ENCODE assay signal across 17 cellular contexts in the genomic region with DNA sequence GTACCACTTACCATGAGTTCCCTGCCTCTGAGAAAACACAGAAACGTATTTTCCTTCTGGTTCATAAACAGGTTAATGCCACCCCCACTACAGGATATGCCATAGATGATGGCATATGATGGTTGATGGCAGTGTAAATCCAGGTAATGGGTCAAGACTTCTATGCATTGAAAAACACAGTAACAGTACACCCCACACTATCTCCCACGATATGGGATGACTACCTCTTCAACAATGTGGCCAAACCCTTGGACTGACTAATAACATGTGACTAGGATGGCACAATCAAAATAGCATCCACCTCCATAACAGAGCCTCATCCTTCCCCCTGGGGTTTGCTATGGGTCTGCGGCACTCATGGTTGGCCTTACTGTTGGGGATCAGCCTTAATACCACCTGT. TPM values are rescaled to one million over a fixed set of nuclear protein-coding genes. Genes with fewer than 3 reads are reported as not detected.
"Had no signal": no experiment of that assay in that cellular context is flagged by ENCODE, and none has a peak within 500 bp of the region (broad histone marks: within the 10 kb centered on the region; RNA-seq: fewer than 3 reads in every experiment).

No MANE protein-coding gene starts in this region.

- H3K27me3 Mint-ChIP-seq: activated CD4-positive, alpha-beta memory T cell treated with anti-CD3 and anti-CD28 coated beads for 36 hours; activated CD8-positive, alpha-beta memory T cell treated with anti-CD3 and anti-CD28 coated beads, Interleukin-2, amount 10 ng/mL, durations not matched to agents 7 days and 5 days; naive thymus-derived CD8-positive, alpha-beta T cell; T-cell had no signal

- H3K9me3 ChIP-seq: pancreas had no signal

- H3K27ac Mint-ChIP-seq: activated CD4-positive, alpha-beta memory T cell treated with anti-CD3 and anti-CD28 coated beads for 36 hours; activated CD8-positive, alpha-beta memory T cell treated with anti-CD3 and anti-CD28 coated beads, Interleukin-2, amount 10 ng/mL, durations not matched to agents 7 days and 5 days; activated naive CD4-positive, alpha-beta T cell treated with anti-CD3 and anti-CD28 coated beads for 36 hours; activated T-helper 2 cell treated with anti-CD3 and anti-CD28 coated beads, Interferon-gamma antibody, Interleukin-2, Interleukin-4, amounts not matched to agents 10 μg/mL and 5 μg/mL and 100 μg/mL, durations not matched to agents 14 hours and 24 hours and 36 hours; naive thymus-derived CD8-positive, alpha-beta T cell; stimulated activated effector memory CD8-positive, alpha-beta T cell treated with anti-CD3 and anti-CD28 coated beads, Interleukin-12 subunit alpha, Interleukin-12 subunit beta, amount 100 ng/mL, for 72 hours; T-cell had no signal

- H3K27me3 ChIP-seq: pancreas, sigmoid colon had no signal

- H3K4me1 ChIP-seq: left ventricle myocardium inferior, pancreas had no signal

- H3K27ac ChIP-seq: left ventricle myocardium inferior, pancreas, VCaP had no signal

- ATAC-seq: activated CD8-positive, alpha-beta memory T cell treated with anti-CD3 and anti-CD28 coated beads, Interleukin-2, amount 10 ng/mL, durations not matched to agents 7 days and 5 days; naive thymus-derived CD8-positive, alpha-beta T cell; pancreas; stimulated activated effector memory CD8-positive, alpha-beta T cell treated with anti-CD3 and anti-CD28 coated beads, Interleukin-12 subunit alpha, Interleukin-12 subunit beta, amount 100 ng/mL, for 72 hours; T-cell had no signal

- FAIRE-seq: colon, endometrium, kidney, pancreas had no signal

- H3K4me3 ChIP-seq: left ventricle myocardium inferior, pancreas, sigmoid colon had no signal

- DNase-seq: activated CD4-positive, alpha-beta memory T cell treated with anti-CD3 and anti-CD28 coated beads for 36 hours; activated CD8-positive, alpha-beta memory T cell treated with anti-CD3 and anti-CD28 coated beads, Interleukin-2, amount 10 ng/mL, durations not matched to agents 7 days and 5 days; activated naive CD4-positive, alpha-beta T cell treated with anti-CD3 and anti-CD28 coated beads for 36 hours; activated T-cell treated with anti-CD3 and anti-CD28 coated beads, Interleukin-2, amount 50 U/mL, for 1 hour; kidney; left ventricle myocardium inferior; mesenchymal stem cell; naive thymus-derived CD8-positive, alpha-beta T cell; pancreas; sigmoid colon; T-cell; T1000 had no signal

- H3K4me3 Mint-ChIP-seq: activated CD4-positive, alpha-beta memory T cell treated with anti-CD3 and anti-CD28 coated beads for 36 hours; activated CD8-positive, alpha-beta memory T cell treated with anti-CD3 and anti-CD28 coated beads, Interleukin-2, amount 10 ng/mL, durations not matched to agents 7 days and 5 days; activated naive CD4-positive, alpha-beta T cell treated with anti-CD3 and anti-CD28 coated beads for 36 hours; stimulated activated effector memory CD8-positive, alpha-beta T cell treated with anti-CD3 and anti-CD28 coated beads, Interleukin-12 subunit alpha, Interleukin-12 subunit beta, amount 100 ng/mL, for 72 hours; T-cell had no signal

- H3K4me1 Mint-ChIP-seq: activated CD8-positive, alpha-beta memory T cell treated with anti-CD3 and anti-CD28 coated beads, Interleukin-2, amount 10 ng/mL, durations not matched to agents 7 days and 5 days; stimulated activated effector memory CD8-positive, alpha-beta T cell treated with anti-CD3 and anti-CD28 coated beads, Interleukin-12 subunit alpha, Interleukin-12 subunit beta, amount 100 ng/mL, for 72 hours; T-cell had no signal

RNA-seq across cellular contexts. Expression of a gene that starts 23.2 kb away (rescaled TPM):
- total RNA-seq: activated T-helper 2 cell treated with anti-CD3 and anti-CD28 coated beads, Interferon-gamma antibody, Interleukin-2, Interleukin-4, amounts not matched to agents 10 μg/mL and 5 μg/mL and 100 μg/mL, durations not matched to agents 14 hours and 24 hours and 36 hours had no signal
